ENCODE assay signal across 22 cellular contexts in genomic region chr11:110832080-110832479, GRCh38.
"Had no signal": no experiment of that assay in that cellular context is flagged by ENCODE, and none has a peak within 500 bp of the region (broad histone marks: within the 10 kb centered on the region; RNA-seq: fewer than 3 reads in every experiment).

No MANE protein-coding gene starts in this region.

- DNase-seq: activated CD4-positive, alpha-beta T cell treated with anti-CD3 and anti-CD28 coated beads, Interleukin-2, amount 50 U/mL, for 4 hours; activated CD8-positive, alpha-beta memory T cell treated with anti-CD3 and anti-CD28 coated beads, Interleukin-2, amount 10 ng/mL, durations not matched to agents 7 days and 5 days; activated gamma-delta T cell treated with Interleukin-2 at 50 U/mL for 16 hours; activated T-cell treated with anti-CD3 and anti-CD28 coated beads, Interleukin-2, amount 50 U/mL, for 48 hours; amniotic stem cell; body of pancreas; central memory CD4-positive, alpha-beta T cell; colonic mucosa; esophagus squamous epithelium; foreskin melanocyte; head of caudate nucleus; lower lobe of right lung; nephron progenitor cell; occipital lobe; small intestine; stimulated activated CD4-positive, alpha-beta T cell treated with anti-CD3 and anti-CD28 coated beads, Interleukin-4, amount 100 ng/mL, for 24 hours; stimulated activated naive CD4-positive, alpha-beta T cell; trophoblast cell had no signal

- H3K4me3 Mint-ChIP-seq: activated CD8-positive, alpha-beta memory T cell treated with anti-CD3 and anti-CD28 coated beads, Interleukin-2, amount 10 ng/mL, durations not matched to agents 7 days and 5 days; mesothelial cell of epicardium; nephron progenitor cell had no signal

- H3K36me3 ChIP-seq: colonic mucosa, esophagus squamous epithelium, lower lobe of right lung, right atrium auricular region, suprapubic skin had no signal

- H3K27me3 ChIP-seq: body of pancreas, colonic mucosa, esophagus squamous epithelium, right atrium auricular region, suprapubic skin had no signal

- H3K27ac Mint-ChIP-seq: activated CD8-positive, alpha-beta memory T cell treated with anti-CD3 and anti-CD28 coated beads, Interleukin-2, amount 10 ng/mL, durations not matched to agents 7 days and 5 days; mesothelial cell of epicardium; nephron progenitor cell; progenitor cell of endocrine pancreas had no signal

- ATAC-seq: activated CD8-positive, alpha-beta memory T cell treated with anti-CD3 and anti-CD28 coated beads, Interleukin-2, amount 10 ng/mL, durations not matched to agents 7 days and 5 days; body of pancreas; lower lobe of right lung had no signal

- H3K4me1 ChIP-seq: body of pancreas, colonic mucosa, lower lobe of right lung, right atrium auricular region, suprapubic skin had no signal

- H3K4me3 ChIP-seq: body of pancreas, colonic mucosa, esophagus squamous epithelium, lower lobe of right lung, right atrium auricular region, suprapubic skin had no signal

- H3K9me3 Mint-ChIP-seq: nephron progenitor cell had no signal

- H3K4me1 Mint-ChIP-seq: activated CD8-positive, alpha-beta memory T cell treated with anti-CD3 and anti-CD28 coated beads, Interleukin-2, amount 10 ng/mL, durations not matched to agents 7 days and 5 days had no signal

- H3K27ac ChIP-seq: body of pancreas, colonic mucosa, lower lobe of right lung, right atrium auricular region, suprapubic skin had no signal

- H3K36me3 Mint-ChIP-seq: activated CD8-positive, alpha-beta memory T cell treated with anti-CD3 and anti-CD28 coated beads, Interleukin-2, amount 10 ng/mL, durations not matched to agents 7 days and 5 days; mesothelial cell of epicardium had no signal

- H3K9me3 ChIP-seq: body of pancreas, colonic mucosa, esophagus squamous epithelium, lower lobe of right lung, right atrium auricular region, suprapubic skin had no signal
